Comparison of ENCODE assay signal across 2 cellular contexts in genomic region chr19:5667751-5668271, GRCh38.
TF ChIP-seq lines count a peak whose summit lies in the region.

No MANE protein-coding gene starts in this region.

TF ChIP-seq in HCT116, 20 proteins besides CTCF, POLR2A, EP300 and RAD21:
- no peak for TF ChIP-seq ELF1 (IDR thresholded peaks at IDR 0.05; ENCODE audit: borderline replicate concordance, low read depth)
- TF ChIP-seq YY1 (IDR thresholded peaks at IDR 0.05; ENCODE audit: extremely low read depth, insufficient replicate concordance, low read depth, low read length): no peak
- TF ChIP-seq CBX3 (IDR thresholded peaks at IDR 0.05; ENCODE audit: low read depth): no peak
- no peak for TF ChIP-seq JUND (IDR thresholded peaks at IDR 0.05)
- TF ChIP-seq EGR1 (IDR thresholded peaks at IDR 0.05; ENCODE audit: low read depth): no peak
- no peak for TF ChIP-seq EZH2phosphoT487 (IDR thresholded peaks at IDR 0.05; ENCODE audit: borderline replicate concordance)
- no peak for TF ChIP-seq REST (IDR thresholded peaks at IDR 0.05; ENCODE audit: low read depth)
- TF ChIP-seq POLR2AphosphoS5 (IDR thresholded peaks at IDR 0.05; ENCODE audit: low read depth, low read length): no peak
- TF ChIP-seq SRF (IDR thresholded peaks at IDR 0.05; ENCODE audit: low read depth): no peak
- no peak for TF ChIP-seq ZBTB33 (IDR thresholded peaks at IDR 0.05; ENCODE audit: extremely low read depth, insufficient replicate concordance, low read length)
- TF ChIP-seq SP1 (IDR thresholded peaks at IDR 0.05; ENCODE audit: low read depth): no peak
- no peak for TF ChIP-seq ZFX (IDR thresholded peaks at IDR 0.05)
- TF ChIP-seq ZNF274 (IDR thresholded peaks at IDR 0.05; ENCODE audit: low read depth, low read length): no peak
- TF ChIP-seq MAX (IDR thresholded peaks at IDR 0.05): no peak
- no peak for TF ChIP-seq ATF3 (IDR thresholded peaks at IDR 0.05)
- TF ChIP-seq TCF7L2 (IDR thresholded peaks at IDR 0.05; ENCODE audit: borderline replicate concordance, extremely low read depth, insufficient read depth, insufficient read length): no peak

TF ChIP-seq in GM12878, 131 proteins besides CTCF, POLR2A, EP300 and RAD21:
- TF ChIP-seq MLLT1 (IDR thresholded peaks at IDR 0.05) (no peak), POLR2AphosphoS5 (IDR thresholded peaks at IDR 0.05; ENCODE audit: low read length) (peak; percentile 50; the same call in 1 of the 2 replicates)
